In genomic region chr10:73495884-73496674, GRCh38 we compare ENCODE assay signal across 8 cellular contexts. TPM values are rescaled to one million over a fixed set of nuclear protein-coding genes. Genes with fewer than 3 reads are reported as not detected.
DNase-seq lines count a peak whose midpoint lies in the region; ATAC-seq, FAIRE-seq and TF ChIP-seq lines count a peak whose summit lies in the region.

PPP3CB (minus strand) TSS chr10:73496024; CDS start chr10:73495889, 135 bp downstream.

- intact Hi-C loops in kidney (cut with DNase I), result no loop called here

- H3K36me3 ChIP-seq in kidney (ENCODE audit: control insufficient read depth in 1 of 2, insufficient read depth in 2 of 2, low read length in 2 of 2), result peaks cover 4 to 5% of the 10 kb centered on the region in 2 donors

- CTCF ChIA-PET in AG04449 (lab: Yijun Ruan, JAX), result interaction anchor here (0.7 to 0.8 kb wide), 2 partner anchors 34 to 148 kb away, joined by 3 to 4 read pairs; no protein-coding TSS in a partner anchor

- H3K27ac ChIP-seq in kidney (ENCODE audit: low read depth in 2 of 2, low read length in 2 of 2), result peak within 1 kb of the TSS; percentile 89 to 97

- H3K4me1 ChIP-seq in kidney (ENCODE audit: control insufficient read depth in 1 of 2, insufficient read depth in 1 of 2, low read depth in 1 of 2, low read length in 2 of 2), result peaks cover 7 to 13% of the 10 kb centered on the region in 2 donors

- no peak for TF ChIP-seq CTCF in AG04449 (IDR thresholded peaks at IDR 0.05; ENCODE audit: insufficient read depth, low read length, missing control alignments)
- TF ChIP-seq CTCF in kidney (IDR thresholded peaks at IDR 0.05; ENCODE audit: borderline replicate concordance, extremely low read depth, insufficient read depth), result no peak

- H3K4me3 ChIP-seq in AG04449 (ENCODE audit: low read depth, low read length), result peak within 1 kb of the TSS; percentile 87
- H3K4me3 ChIP-seq in kidney (ENCODE audit: low read length in 2 of 2), result peak within 1 kb of the TSS; percentile 88 to 96

- peak within 1 kb of the TSS; percentile 95 to 96 for H3K9ac ChIP-seq in kidney (ENCODE audit: low read length in 2 of 2)

- ATAC-seq in GM18909 (IDR thresholded peaks at IDR 0.05; ENCODE audit: poor library complexity, unreplicated experiment), result peak; percentile 58
- peak; percentile 56 for ATAC-seq in HG03280 (IDR thresholded peaks at IDR 0.05; ENCODE audit: unreplicated experiment)

- POLR2A ChIA-PET in AG04449 (lab: Yijun Ruan, JAX), result interaction anchor here (0.9 to 1.6 kb wide), 8 partner anchors 10 to 249 kb away, joined by 3 to 5 read pairs (median 4); partner anchors contain the start of gene DNAJC9

- no peaks in the 10 kb centered on the region for H3K9me3 ChIP-seq in kidney (ENCODE audit: control insufficient read depth in 1 of 2, low read length in 2 of 2)

- DNase-seq in AG04449 (ENCODE audit: low read depth, low spot score), result peak; percentile 90
- peak; percentile 61 for DNase-seq in NCI-H345 treated with DMSO at 0.1 percent for 48 hours (lab: John Stamatoyannopoulos, UW; ENCODE audit: unreplicated experiment)
- peak; percentile 83 for DNase-seq in activated CD4-positive, CD25-positive, alpha-beta regulatory T cell treated with anti-CD3 and anti-CD28 coated beads, Interleukin-2, amount 50 U/mL, for 16 hours (ENCODE audit: low read depth, low spot score)
- DNase-seq in cerebellar cortex (ENCODE audit: low spot score), result peak; percentile 96
- DNase-seq in kidney, result peak; percentile 97
- DNase-seq in stimulated activated CD4-positive, alpha-beta T cell treated with anti-CD3 and anti-CD28 coated beads, Interleukin-15, amount 100 ng/mL, for 1 hour (ENCODE audit: low read depth in 1 of 2, low spot score in 1 of 2), result peak; percentile 82 to 85

- no peak for FAIRE-seq in kidney (lab: Jason Lieb, UNC)

RNA-seq across cellular contexts. Expression of gene PPP3CB, which starts in this region (rescaled TPM):
- 36.1 TPM for total RNA-seq in kidney
- 26.8 TPM for polyA plus RNA-seq in kidney (ENCODE audit: insufficient read depth, low read depth, low replicate concordance)

Comparison
In these comparisons a context has a peak if more than half of its experiments do, and no peak if none do; other contexts are left out.
1. Peak in every context shown above with its lines: DNase-seq, ATAC-seq, H3K4me3 ChIP-seq and H3K27ac ChIP-seq.